8 cellular contexts compared by ENCODE assay signal in genomic region chr3:141410861-141411771, GRCh38. TPM values are rescaled to one million over a fixed set of nuclear protein-coding genes. Genes with fewer than 3 reads are reported as not detected.
A peak's percentile ranks its signal among the peaks of the same experiment; 100 is the strongest.
DNase-seq lines count a peak whose midpoint lies in the region; ATAC-seq, FAIRE-seq and TF ChIP-seq lines count a peak whose summit lies in the region.

No MANE protein-coding gene starts in this region.

- no peaks in the 10 kb centered on the region for H4K20me1 ChIP-seq in GM12878 (ENCODE audit: control insufficient read depth, insufficient read depth)

- H3K4me2 ChIP-seq in GM12878 (ENCODE audit: control insufficient read depth, insufficient read depth) = peak overlapping the region; percentile 94

- DNase-seq in NOMO-1 treated with DMSO at 0.1 percent for 48 hours (lab: John Stamatoyannopoulos, UW; ENCODE audit: unreplicated experiment) = peak; percentile 44
- DNase-seq in GM12878 (ENCODE audit: low read depth, low spot score) = no peak
- DNase-seq in left lung = no peak
- peak in 13 of 49 donors; percentile 17 to 50 (median 32) for DNase-seq in substantia nigra (lab: John Stamatoyannopoulos, UW)
- DNase-seq in 8988T = no peak

- SMC1A ChIA-PET in GM12878 (lab: Charles Lee; ENCODE audit: uncharacterized antibody, unreplicated experiment) = interaction anchor here (0.8 to 18.5 kb wide), 19 partner anchors 8 to 99 kb away, joined by 3 to 573 read pairs (median 8); partner anchors contain the start of gene ZBTB38

- H3K36me3 ChIP-seq in GM12878 (ENCODE audit: control insufficient read depth in 2 of 2, insufficient read depth in 2 of 2, low read length in 1 of 2) (peaks cover 18 to 50% of the 10 kb centered on the region in 2 experiments), left lung (peaks cover 0 to 49% of the 10 kb centered on the region in 2 donors)

- peak overlapping the region; percentile 60 for H3K9ac ChIP-seq in GM12878 (ENCODE audit: control insufficient read depth, insufficient read depth, low read length)

- no peak for TF ChIP-seq EP300 in GM12878 (IDR thresholded peaks at IDR 0.05; ENCODE audit: borderline replicate concordance in 1 of 2, control insufficient read depth in 1 of 2, low read depth in 2 of 2, low read length in 2 of 2)

- CTCF ChIA-PET in GM12878 (lab: Yijun Ruan, JAX) = interaction anchor here (0.8 to 11.4 kb wide), 23 partner anchors 9 to 180 kb away, joined by 3 to 107 read pairs (median 7); partner anchors contain the start of gene PXYLP1

- H3K4me3 ChIP-seq in GM12878 (peak overlapping the region; percentile 57), left lung (no peak overlapping the region)

- H3K9me3 ChIP-seq in GM12878 (replicated peaks; ENCODE audit: control insufficient read depth, insufficient read depth, low read length) (no peaks in the 10 kb centered on the region), left lung (no peaks in the 10 kb centered on the region)

- no TSS peak for BruUV-seq in GM12878 (replicated peaks; lab: Mats Ljungman, UMichigan)

- no peak for FAIRE-seq in GM12878 (lab: Jason Lieb, UNC)

- peak; percentile 45; the same call in 1 of the 2 replicates for TF ChIP-seq POLR2A in GM12878 (IDR thresholded peaks at IDR 0.05; ENCODE audit: low read depth, low read length)

- in situ Hi-C loops in GM12878 (cut with MboI) = no loop called here

- RAD21 ChIA-PET in GM12878 (lab: Charles Lee; ENCODE audit: unreplicated experiment) = interaction anchor here (0.6 to 14.3 kb wide), 25 partner anchors 8 to 106 kb away, joined by 3 to 387 read pairs (median 5); no protein-coding TSS in a partner anchor

- H2AFZ ChIP-seq in GM12878 (ENCODE audit: control insufficient read depth, low read depth, low read length) = peak overlapping the region; percentile 42

- no peak for TF ChIP-seq RAD21 in GM12878 (IDR thresholded peaks at IDR 0.05; ENCODE audit: insufficient read depth, low read depth, low read length)

- peaks cover 63% of the 10 kb centered on the region for H3K4me1 ChIP-seq in GM12878 (ENCODE audit: control insufficient read depth, insufficient read depth, low read length)
- peaks cover 37 to 83% of the 10 kb centered on the region in 2 donors for H3K4me1 ChIP-seq in left lung

- no peaks in the 10 kb centered on the region for H3K27me3 ChIP-seq in GM12878 (replicated peaks in 1 of 2; ENCODE audit: control insufficient read depth in 2 of 2, insufficient read depth in 2 of 2, low read length in 1 of 2)
- no peaks in the 10 kb centered on the region for H3K27me3 ChIP-seq in left lung

- peak overlapping the region; percentile 92 for H3K27ac ChIP-seq in GM12878 (ENCODE audit: control insufficient read depth, insufficient read depth)
- H3K27ac ChIP-seq in left lung = peak overlapping the region; percentile 84 to 96
- peak overlapping the region; percentile 81 for H3K27ac ChIP-seq in substantia nigra (ENCODE audit: low read depth, low read length, poor library complexity, severe bottlenecking)

- intact Hi-C loops in GM12878 (cut with micrococcal nuclease; ENCODE audit: unreplicated experiment) = loop anchor here (1.0 kb wide), 1 partner anchor 30 kb away; no protein-coding TSS in a partner anchor
- intact Hi-C loops in left lung (cut with DNase I) = no loop called here

- POLR2A ChIA-PET in GM12878 (lab: Charles Lee) = interaction anchor here (0.9 to 14.2 kb wide), 18 partner anchors 8 to 99 kb away, joined by 3 to 453 read pairs (median 6); no protein-coding TSS in a partner anchor

- TF ChIP-seq CTCF in GM12878 (IDR thresholded peaks at IDR 0.05 in 2 of 3, conservative IDR thresholded peaks at IDR 0.05 in 1 of 3; ENCODE audit: control insufficient read depth in 2 of 3, extremely low read depth in 1 of 3, insufficient read depth in 1 of 3, low read depth in 3 of 3, low read length in 3 of 3) (no peak), left lung (IDR thresholded peaks at IDR 0.05) (no peak)

- peaks cover 88% of the 10 kb centered on the region for H3K79me2 ChIP-seq in GM12878 (ENCODE audit: control insufficient read depth, insufficient read depth, low read length)

- WGBS in GM12878 (ENCODE audit: insufficient coverage, insufficient replicate concordance, low lambda C conversion rate, missing lambda C conversion rate) = under 1% methylated on average over 9 of the region's 9 CpGs

- ATAC-seq in GM18909 (IDR thresholded peaks at IDR 0.05; ENCODE audit: poor library complexity, unreplicated experiment) (peak; percentile 37), GM12878 (peak; percentile 77), left lung (peak; percentile 20), HG02852 (IDR thresholded peaks at IDR 0.05; ENCODE audit: unreplicated experiment) (no peak), GM19397 (IDR thresholded peaks at IDR 0.05; ENCODE audit: unreplicated experiment) (no peak)

TF ChIP-seq in GM12878, 131 proteins besides CTCF, POLR2A, EP300 and RAD21 (continues in another document):
- TF ChIP-seq SPI1 (IDR thresholded peaks at IDR 0.05; ENCODE audit: borderline replicate concordance, insufficient read depth, low read depth, low read length) = peak; percentile 47; the same call in 1 of the 2 replicates
- no peak for TF ChIP-seq NR2C2 (IDR thresholded peaks at IDR 0.05; ENCODE audit: borderline replicate concordance, control insufficient read depth, insufficient read length, low read depth)
- TF ChIP-seq PML (IDR thresholded peaks at IDR 0.05; ENCODE audit: low read length) = peak; percentile 24; the same call in 1 of the 2 replicates
- TF ChIP-seq ZNF592 (IDR thresholded peaks at IDR 0.05) = no peak
- TF ChIP-seq CBX5 (IDR thresholded peaks at IDR 0.05; ENCODE audit: low read depth) = 0 out of 2 replicates have a peak, but pooled peaks have one; percentile 12
- TF ChIP-seq IKZF1 (conservative IDR thresholded peaks at IDR 0.05) = peak; percentile 30; the same call in 1 of the 2 replicates

RNA-seq across cellular contexts. Expression of gene ZBTB38, which starts 42.8 kb away (rescaled TPM):
- 322 and 349 TPM in 2 replicates for total RNA-seq in GM12878 (2013; cell fraction: nucleolus; rRNA removed)
- total RNA-seq in GM12878 (2014; rRNA removed) (99.6 and 121 TPM in 2 replicates), GM12878 (2014; rRNA removed; fragmentation: Illumina TruSeq; extraction: Trizol) (115 and 120 TPM in 2 replicates), GM12878 (2021) (107 TPM in 2 replicates), left lung (10 to 100 TPM; 84.0 to 91.4 TPM)
- polyA plus RNA-seq in GM12878 (2011; ENCODE audit: low read depth) = 41.0 TPM
- polyA plus RNA-seq in GM12878 (2011; rRNA removed) (63.3 and 66.4 TPM in 2 replicates), GM12878 (2014; fragmentation: Illumina TruSeq; extraction: Trizol) (91.5 and 109 TPM in 2 replicates), GM12878 (2014; fragmentation: Nextera tagmentation; extraction: Ambion mirVana) (10 to 100 TPM; 34.2 to 53.6 TPM), GM12878 (2014; rRNA removed) (45.4 and 50.3 TPM in 2 replicates), GM12878 (2016; fragmentation: Nextera tagmentation; extraction: Ambion mirVana) (10 to 100 TPM; 85.8 to 97.5 TPM)
- polyA plus RNA-seq in GM12878 (2011; cell fraction: cytosol; rRNA removed) = 39.5 and 46.7 TPM in 2 replicates
- polyA plus RNA-seq in GM12878 (2011; cell fraction: nucleus; rRNA removed) = 79.0 and 87.0 TPM in 2 replicates
- 34.3 and 59.6 TPM in 2 replicates for polyA plus RNA-seq in GM12878 (2012)
- 168 and 259 TPM in 2 replicates for polyA minus RNA-seq in GM12878 (2011; rRNA and poly(A)+ RNA removed)
- 57.7 and 59.8 TPM in 2 replicates for polyA minus RNA-seq in GM12878 (2011; cell fraction: cytosol; rRNA and poly(A)+ RNA removed)
- 151 and 195 TPM in 2 replicates for polyA minus RNA-seq in GM12878 (2011; cell fraction: nucleus; rRNA and poly(A)+ RNA removed)

Comparison
In these comparisons a context has a peak if more than half of its experiments do, and no peak if none do; other contexts are left out.
1. ATAC-seq: peak in GM18909 (single experiment), GM12878 (single experiment) and left lung (single experiment); none in HG02852 (single experiment) and GM19397 (single experiment).
2. Peak in every context shown above with its lines, with median percentiles within 50 percentile points of each other: H3K27ac ChIP-seq.